In the genomic region with DNA sequence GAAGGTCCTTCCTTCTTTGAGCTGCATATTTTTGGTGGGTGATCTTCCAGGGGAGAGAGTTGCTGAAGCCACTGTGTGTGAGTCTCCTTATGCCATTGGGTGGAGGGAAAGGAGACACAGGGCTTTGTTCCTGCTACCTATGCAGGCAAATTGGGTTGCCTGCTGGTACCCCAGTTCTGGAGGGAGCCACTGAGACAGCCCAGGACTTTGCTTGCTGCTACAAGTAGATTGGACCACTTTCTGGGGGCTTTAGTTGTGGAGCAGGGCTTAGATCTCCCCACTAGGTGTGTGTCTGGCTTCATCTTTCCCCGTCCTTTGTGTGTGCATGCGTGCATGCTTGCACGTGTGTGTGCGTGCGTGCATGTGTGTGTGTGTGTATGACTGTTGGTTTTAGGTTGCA, we compare ENCODE assay signal across 32 cellular contexts. TPM values are rescaled to one million over a fixed set of nuclear protein-coding genes. Genes with fewer than 3 reads are reported as not detected.
"Had no signal": no experiment of that assay in that cellular context is flagged by ENCODE, and none has a peak within 500 bp of the region (broad histone marks: within the 10 kb centered on the region; RNA-seq: fewer than 3 reads in every experiment).

No MANE protein-coding gene starts in this region.

- DNase-seq: naive B cell; naive thymus-derived CD8-positive, alpha-beta T cell; occipital lobe; ovary; posterior cingulate gyrus; psoas muscle; right cardiac atrium; spleen; stimulated activated CD4-positive, alpha-beta T cell treated with anti-CD3 and anti-CD28 coated beads, Interleukin-12 subunit alpha, Interleukin-12 subunit beta, amount 100 ng/mL, for 4 hours; stimulated activated CD4-positive, alpha-beta T cell treated with anti-CD3 and anti-CD28 coated beads, Interleukin-1b, Interleukin-23, amount 100 ng/mL, for 48 hours; stimulated activated CD4-positive, alpha-beta T cell treated with anti-CD3 and anti-CD28 coated beads, Interleukin-4, amount 100 ng/mL, for 1 hour; stimulated activated CD4-positive, alpha-beta T cell treated with anti-CD3 and anti-CD28 coated beads, Interleukin-4, amount 100 ng/mL, for 4 hours; stimulated activated CD8-positive, alpha-beta memory T cell treated with anti-CD3 and anti-CD28 coated beads, Interleukin-4, amount 100 ng/mL, for 48 hours; stimulated activated naive CD4-positive, alpha-beta T cell; stimulated activated naive CD8-positive, alpha-beta T cell treated with anti-CD3 and anti-CD28 coated beads, Interleukin-15, amount 100 ng/mL, for 72 hours; stimulated activated naive CD8-positive, alpha-beta T cell treated with anti-CD3 and anti-CD28 coated beads, Interleukin-15, Interleukin-2, amounts not matched to agents 100 U/mL and 50 U/mL, for 24 hours; substantia nigra; thyroid gland; trophoblast cell; upper lobe of left lung had no signal

- ATAC-seq: naive thymus-derived CD8-positive, alpha-beta T cell; psoas muscle; right cardiac atrium; sciatic nerve; stimulated activated memory B cell treated with anti-CD40 and anti-IgM and Interleukin-4, amounts not matched to agents 10 μg/mL and 1 μg/mL and 100 μg/mL, for 72 hours; stimulated activated naive CD8-positive, alpha-beta T cell treated with anti-CD3 and anti-CD28 coated beads, Interleukin-15, amount 100 ng/mL, for 72 hours; stimulated activated naive CD8-positive, alpha-beta T cell treated with anti-CD3 and anti-CD28 coated beads, Interleukin-15, Interleukin-2, amounts not matched to agents 100 U/mL and 50 U/mL, for 24 hours had no signal

- H3K79me2 ChIP-seq: parathyroid adenoma had no signal

- H3K9ac ChIP-seq: neural progenitor cell, parathyroid adenoma had no signal

- H2AFZ ChIP-seq: neural progenitor cell, parathyroid adenoma had no signal

- FAIRE-seq: urothelium cell line had no signal

- H3K4me2 ChIP-seq: neural progenitor cell, smooth muscle cell had no signal

- H3K4me3 ChIP-seq: neural progenitor cell, ovary, psoas muscle, skin epidermis, smooth muscle cell, spleen, thoracic aorta, thyroid gland, tibial nerve, upper lobe of left lung had no signal

- H3K27me3 ChIP-seq: ovary, thyroid gland, upper lobe of left lung had no signal

- H3K27ac ChIP-seq: neural progenitor cell, ovary, parathyroid adenoma, psoas muscle, skin epidermis, spleen, thoracic aorta, thyroid gland, tibial nerve, upper lobe of left lung had no signal

- H3K36me3 ChIP-seq: neural progenitor cell, ovary, spleen, thoracic aorta, thyroid gland, tibial nerve, upper lobe of left lung had no signal

- H3K4me1 ChIP-seq: neural progenitor cell, parathyroid adenoma, psoas muscle, spleen, thyroid gland, tibial nerve, upper lobe of left lung had no signal

- H3K9me3 ChIP-seq: ovary, psoas muscle, spleen, thoracic aorta, thyroid gland, tibial nerve, upper lobe of left lung had no signal

RNA-seq across cellular contexts. Expression of a gene that starts 10.0 kb away (rescaled TPM):
- total RNA-seq: naive thymus-derived CD8-positive, alpha-beta T cell; renal cortical epithelial cell; ureter had no signal
- polyA plus RNA-seq: naive thymus-derived CD8-positive, alpha-beta T cell had no signal

RNA-seq across cellular contexts. Expression of a gene that starts 56.9 kb away (rescaled TPM):
- total RNA-seq: myocyte had no signal
- polyA plus RNA-seq: right cardiac atrium had no signal
